Comparison of ENCODE assay signal across 8 cellular contexts in the genomic region with DNA sequence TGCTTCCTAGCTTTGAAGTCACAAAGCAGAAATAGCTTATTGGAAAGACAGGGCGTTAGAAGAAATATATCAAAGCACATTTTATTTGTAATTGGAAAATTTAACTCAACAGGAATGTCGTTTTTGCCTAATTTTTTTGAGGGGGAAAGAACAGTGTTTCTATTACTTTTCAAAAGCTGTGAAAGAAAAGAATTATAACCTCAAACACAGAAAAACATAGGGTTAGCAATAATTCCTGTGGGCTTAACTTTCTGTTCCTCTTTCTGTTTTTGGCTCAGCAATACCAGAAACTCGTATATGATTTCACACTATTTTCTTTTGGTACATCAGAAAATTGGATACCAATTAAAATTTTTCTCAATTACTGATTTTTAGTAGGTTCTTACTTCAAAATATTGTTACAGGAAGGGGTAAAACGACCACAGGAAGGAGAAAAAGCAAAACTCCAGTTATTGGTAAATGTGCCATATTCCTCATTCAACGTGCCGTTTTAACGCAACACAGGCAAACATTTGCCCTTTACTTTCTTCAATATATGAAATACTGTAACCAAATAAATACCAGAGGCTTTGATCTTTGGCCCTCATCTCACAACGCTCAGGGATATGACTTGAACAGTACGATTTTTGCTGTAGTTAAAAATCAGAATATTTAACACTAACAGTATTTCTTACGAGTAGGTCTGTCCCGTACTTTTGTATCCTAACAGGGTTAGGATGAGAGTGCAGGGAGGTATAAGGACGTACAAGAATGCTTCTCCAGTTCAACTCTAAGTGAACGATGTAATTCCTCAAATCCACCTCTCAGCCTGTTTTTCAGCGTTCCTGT. TPM values are rescaled to one million over a fixed set of nuclear protein-coding genes. Genes with fewer than 3 reads are reported as not detected.
A peak's percentile ranks its signal among the peaks of the same experiment; 100 is the strongest.
DNase-seq lines count a peak whose midpoint lies in the region; ATAC-seq, FAIRE-seq and TF ChIP-seq lines count a peak whose summit lies in the region.

No MANE protein-coding gene starts in this region.

- no peaks in the 10 kb centered on the region for H3K9me3 ChIP-seq in adrenal gland (replicated peaks in 1 of 3)

- intact Hi-C loops in adrenal gland (cut with DNase I), result loop anchor here in 1 of 2 donors (5.0 to 10.0 kb wide), 2 partner anchors 54 to 123 kb away; a partner anchor contains a TSS

- peaks cover 0 to 23% of the 10 kb centered on the region in 2 donors for H3K4me1 ChIP-seq in adrenal gland (replicated peaks in 1 of 2)

- no peaks in the 10 kb centered on the region for H3K36me3 ChIP-seq in adrenal gland (replicated peaks in 1 of 2)

- TF ChIP-seq CTCF in adrenal gland (IDR thresholded peaks at IDR 0.05), result no peak

- FAIRE-seq in GM18507 (lab: Jason Lieb, UNC), result peak; percentile 18

- peak overlapping the region in 3 of 4 donors; percentile 38 to 87 (median 64) for H3K4me3 ChIP-seq in adrenal gland

- no peaks in the 10 kb centered on the region for H3K27me3 ChIP-seq in adrenal gland

- peak overlapping the region; percentile 78 to 95 (median 90) for H3K27ac ChIP-seq in adrenal gland

- WGBS in adrenal gland, 4 donors, result 7 to 10% (median 8%) methylated on average over 14 of the region's 14 CpGs

- DNase-seq in GM18507 (ENCODE audit: extremely low spot score, insufficient read length, low read depth) (no peak), adrenal gland (no peak), medulla oblongata (ENCODE audit: extremely low spot score) (peak; percentile 20), GM03348 (ENCODE audit: low spot score) (no peak), NCI-H2227 (lab: John Stamatoyannopoulos, UW; ENCODE audit: unreplicated experiment) (no peak), SW480 (ENCODE audit: low spot score) (no peak)

- TF ChIP-seq POLR2A in adrenal gland (IDR thresholded peaks at IDR 0.05), result no peak

- ATAC-seq in HG03354 (IDR thresholded peaks at IDR 0.05; ENCODE audit: poor library complexity, severe bottlenecking, unreplicated experiment) (peak; percentile 30), HG03457 (IDR thresholded peaks at IDR 0.05; ENCODE audit: unreplicated experiment) (no peak)

RNA-seq across cellular contexts. Expression of a gene that starts 1.3 kb away (rescaled TPM):
- not detected for total RNA-seq in adrenal gland
- polyA plus RNA-seq in adrenal gland, result not detected

RNA-seq across cellular contexts. Expression of a gene that starts 2.5 kb away (rescaled TPM):
- total RNA-seq in adrenal gland, result not detected
- not detected for polyA plus RNA-seq in adrenal gland
